ENCODE assay signal across 23 cellular contexts in the genomic region with DNA sequence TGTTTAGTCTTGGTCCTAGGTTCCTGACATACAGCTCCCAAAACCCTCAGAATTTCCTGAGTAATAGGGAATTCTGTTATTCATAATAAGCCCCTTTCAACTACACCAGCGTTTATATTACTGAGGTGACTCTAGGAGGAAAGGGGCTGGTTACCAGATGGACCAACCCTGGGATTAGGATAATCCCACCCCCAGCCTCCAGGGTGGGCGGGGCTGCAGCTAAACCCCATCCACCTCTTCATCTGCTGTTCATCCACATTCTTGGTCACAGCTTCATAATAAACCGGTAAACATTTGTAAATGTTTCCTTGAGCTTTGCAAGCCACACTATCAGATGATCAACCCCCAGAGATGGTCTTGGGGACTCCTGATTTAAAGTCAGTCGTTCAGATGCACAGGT.
"Had no signal": no experiment of that assay in that cellular context is flagged by ENCODE, and none has a peak within 500 bp of the region (broad histone marks: within the 10 kb centered on the region; RNA-seq: fewer than 3 reads in every experiment).

No MANE protein-coding gene starts in this region.

- H3K4me3 ChIP-seq: esophagus muscularis mucosa, heart right ventricle, lower lobe of right lung, neural progenitor cell, right atrium auricular region, spleen, thoracic aorta had no signal

- H3K27me3 ChIP-seq: brain microvascular endothelial cell, esophagus muscularis mucosa, heart right ventricle, neural progenitor cell, right atrium auricular region, spleen had no signal

- H3K4me2 ChIP-seq: neural progenitor cell had no signal

- H3K36me3 ChIP-seq: brain microvascular endothelial cell, esophagus muscularis mucosa, heart right ventricle, lower lobe of right lung, neural progenitor cell, right atrium auricular region, spleen, thoracic aorta had no signal

- H3K9ac ChIP-seq: neural progenitor cell, parathyroid adenoma had no signal

- H3K27ac ChIP-seq: brain microvascular endothelial cell, esophagus muscularis mucosa, heart right ventricle, lower lobe of right lung, neural progenitor cell, right atrium auricular region, spleen, thoracic aorta had no signal

- H3K9me3 ChIP-seq: esophagus muscularis mucosa, heart right ventricle, lower lobe of right lung, right atrium auricular region, spleen, thoracic aorta had no signal

- DNase-seq: activated CD4-positive, alpha-beta T cell treated with anti-CD3 and anti-CD28 coated beads for 48 hours; activated CD4-positive, alpha-beta T cell treated with anti-CD3 and anti-CD28 coated beads, Interleukin-2, amount 50 U/mL, for 48 hours; activated CD8-positive, alpha-beta memory T cell treated with anti-CD3 and anti-CD28 coated beads for 24 hours; activated effector memory CD4-positive, alpha-beta T cell treated with anti-CD3 and anti-CD28 coated beads, Interleukin-2, amount 50 U/mL, for 16 hours; activated naive CD4-positive, alpha-beta T cell treated with anti-CD3 and anti-CD28 coated beads, Interleukin-2, amount 50 U/mL, for 16 hours; amniotic stem cell; brain microvascular endothelial cell; caudate nucleus; cortex of kidney; foreskin melanocyte; heart right ventricle; kidney glomerular epithelial cell; lower lobe of right lung; occipital lobe; spleen; stimulated activated CD4-positive, alpha-beta T cell treated with anti-CD3 and anti-CD28 coated beads, Interleukin-2, amount 100 ng/mL, for 48 hours; T-helper 2 cell; trophoblast cell had no signal
